In genomic region chr10:74189999-74190421, GRCh38 we compare ENCODE assay signal across 8 cellular contexts. TPM values are rescaled to one million over a fixed set of nuclear protein-coding genes. Genes with fewer than 3 reads are reported as not detected.
A peak's percentile ranks its signal among the peaks of the same experiment; 100 is the strongest.
DNase-seq lines count a peak whose midpoint lies in the region; ATAC-seq and TF ChIP-seq lines count a peak whose summit lies in the region.

No MANE protein-coding gene starts in this region.

- H3K4me3 ChIP-seq in AG09309 (ENCODE audit: control insufficient read depth, low read depth, low read length) (peak overlapping the region; percentile 12; the same call in 1 of the 2 replicates), SK-N-MC (peak overlapping the region; percentile 75)

- peaks cover 6 to 21% of the 10 kb centered on the region in 2 donors for H3K4me1 Mint-ChIP-seq in natural killer cell treated with Interleukin-12 subunit alpha and Interleukin-12 subunit beta and Interleukin-15 and Interleukin-18, amount 100 ng/mL, for 72 hours (ENCODE audit: low read depth in 2 of 2)
- H3K4me1 Mint-ChIP-seq in glutamatergic neuron (ENCODE audit: low read depth, unreplicated experiment) = no peaks in the 10 kb centered on the region

- no peak for TF ChIP-seq CTCF in AG09309 (IDR thresholded peaks at IDR 0.05; ENCODE audit: control insufficient read depth, insufficient read depth, low read depth, low read length, missing control alignments)
- TF ChIP-seq CTCF in glutamatergic neuron (IDR thresholded peaks at IDR 0.05; ENCODE audit: partially characterized antibody, unreplicated experiment) = no peak

- H3K27ac ChIP-seq in SK-N-MC = peak overlapping the region; percentile 99

- peak overlapping the region; percentile 74 to 89 for H3K27ac Mint-ChIP-seq in natural killer cell treated with Interleukin-12 subunit alpha and Interleukin-12 subunit beta and Interleukin-15 and Interleukin-18, amount 100 ng/mL, for 72 hours
- no peak overlapping the region for H3K27ac Mint-ChIP-seq in glutamatergic neuron (ENCODE audit: unreplicated experiment)

- no peaks in the 10 kb centered on the region for H3K9me3 Mint-ChIP-seq in natural killer cell treated with Interleukin-12 subunit alpha and Interleukin-12 subunit beta and Interleukin-15 and Interleukin-18, amount 100 ng/mL, for 72 hours
- no peaks in the 10 kb centered on the region for H3K9me3 Mint-ChIP-seq in glutamatergic neuron (ENCODE audit: unreplicated experiment)

- DNase-seq in AG09309 (ENCODE audit: low read depth) (peak; percentile 88), SK-N-MC (ENCODE audit: low read depth, low spot score) (peak; percentile 87), erythroblast (lab: John Stamatoyannopoulos, UW) (peak; percentile 13 to 26), glutamatergic neuron (no peak), DMS153 (lab: John Stamatoyannopoulos, UW) (no peak)
- DNase-seq in natural killer cell treated with Interleukin-12 subunit alpha and Interleukin-12 subunit beta and Interleukin-15 and Interleukin-18, amount 100 ng/mL, for 72 hours (ENCODE audit: low spot score) = no peak

- peak overlapping the region; percentile 77 for H3K9ac ChIP-seq in SK-N-MC (ENCODE audit: insufficient read length)

- no peaks in the 10 kb centered on the region for H3K36me3 ChIP-seq in SK-N-MC (ENCODE audit: insufficient read depth, low read length)

- no peak for TF ChIP-seq POLR2A in erythroblast (IDR thresholded peaks at IDR 0.05; ENCODE audit: low read length)

- ATAC-seq in GM18517 (IDR thresholded peaks at IDR 0.05; ENCODE audit: unreplicated experiment) (peak; percentile 71), HG03342 (IDR thresholded peaks at IDR 0.05; ENCODE audit: unreplicated experiment) (peak; percentile 81)
- ATAC-seq in natural killer cell treated with Interleukin-12 subunit alpha and Interleukin-12 subunit beta and Interleukin-15 and Interleukin-18, amount 100 ng/mL, for 72 hours = peak in 1 of 2 donors; percentile 77

- H3K36me3 Mint-ChIP-seq in natural killer cell treated with Interleukin-12 subunit alpha and Interleukin-12 subunit beta and Interleukin-15 and Interleukin-18, amount 100 ng/mL, for 72 hours = no peaks in the 10 kb centered on the region
- no peaks in the 10 kb centered on the region for H3K36me3 Mint-ChIP-seq in glutamatergic neuron (ENCODE audit: unreplicated experiment)

- H3K27me3 Mint-ChIP-seq in natural killer cell treated with Interleukin-12 subunit alpha and Interleukin-12 subunit beta and Interleukin-15 and Interleukin-18, amount 100 ng/mL, for 72 hours = no peaks in the 10 kb centered on the region
- no peaks in the 10 kb centered on the region for H3K27me3 Mint-ChIP-seq in glutamatergic neuron (ENCODE audit: unreplicated experiment)

- H3K4me3 Mint-ChIP-seq in natural killer cell treated with Interleukin-12 subunit alpha and Interleukin-12 subunit beta and Interleukin-15 and Interleukin-18, amount 100 ng/mL, for 72 hours = peak overlapping the region; percentile 68
- no peak overlapping the region for H3K4me3 Mint-ChIP-seq in glutamatergic neuron (ENCODE audit: unreplicated experiment)

- no peaks in the 10 kb centered on the region for H3K9me3 ChIP-seq in SK-N-MC (ENCODE audit: low read depth, low read length)

RNA-seq across cellular contexts. Expression of gene ADK, which starts 39.0 kb away (rescaled TPM):
- total RNA-seq in natural killer cell treated with Interleukin-12 subunit alpha and Interleukin-12 subunit beta and Interleukin-15 and Interleukin-18, amount 100 ng/mL, for 72 hours = 10 to 100 TPM; 18.9 to 49.5 TPM
- 16.4 TPM for total RNA-seq in glutamatergic neuron (ENCODE audit: unreplicated experiment)

RNA-seq across cellular contexts. Expression of gene AP3M1, which starts 39.4 kb away (rescaled TPM):
- 10 to 100 TPM; 53.3 to 60.7 TPM for total RNA-seq in natural killer cell treated with Interleukin-12 subunit alpha and Interleukin-12 subunit beta and Interleukin-15 and Interleukin-18, amount 100 ng/mL, for 72 hours
- 63.4 TPM for total RNA-seq in glutamatergic neuron (ENCODE audit: unreplicated experiment)

Comparison
In these comparisons a context has a peak if more than half of its experiments do, and no peak if none do; other contexts are left out.
1. DNase-seq: peak in AG09309 (single experiment), SK-N-MC (single experiment) and erythroblast (2 of 2); none in natural killer cell treated with Interleukin-12 subunit alpha and Interleukin-12 subunit beta and Interleukin-15 and Interleukin-18, amount 100 ng/mL, for 72 hours (single experiment), glutamatergic neuron (single experiment) and DMS153 (single experiment).